Comparison of ENCODE assay signal across 8 cellular contexts in the genomic region with DNA sequence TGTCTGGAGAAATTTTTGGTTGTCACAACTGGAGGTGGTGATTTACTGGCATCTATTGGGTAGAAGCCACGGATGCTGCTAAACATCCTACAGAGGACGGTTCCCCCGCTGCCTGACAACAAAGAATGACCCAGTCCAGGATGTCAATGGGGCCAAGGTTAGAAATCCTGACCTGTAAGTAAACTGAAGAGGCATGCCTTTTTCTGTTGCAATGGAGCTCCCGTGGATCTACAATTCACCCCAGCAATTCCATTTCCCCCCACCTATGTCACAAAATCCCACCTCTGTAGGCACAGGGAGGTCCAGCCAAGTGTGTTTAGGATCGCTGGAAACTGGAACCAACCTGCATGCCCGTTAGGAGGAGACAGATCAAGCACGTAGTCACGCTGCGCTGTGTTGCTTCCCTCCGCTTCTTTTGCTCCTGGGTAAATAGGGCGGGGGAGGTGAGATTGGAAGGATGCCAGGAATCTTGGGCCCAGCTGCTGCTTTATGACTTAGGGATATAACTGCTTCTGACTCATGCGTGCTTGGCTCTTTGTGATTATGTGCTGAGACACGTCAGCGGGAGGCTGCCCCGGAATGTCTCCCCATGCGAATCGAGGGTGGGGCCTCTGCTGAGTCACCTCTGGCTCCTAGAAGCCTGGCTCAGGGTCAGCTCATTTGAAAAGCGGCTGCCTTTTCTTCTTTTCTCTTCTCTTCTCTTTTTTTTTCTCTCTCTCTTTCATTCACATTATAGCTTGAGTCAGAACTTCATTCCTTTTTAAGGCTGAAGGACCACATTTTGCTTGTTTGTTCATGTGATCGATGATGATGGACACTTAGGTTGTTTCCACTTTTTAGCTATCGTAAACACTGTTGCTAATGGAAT. TPM values are rescaled to one million over a fixed set of nuclear protein-coding genes. Genes with fewer than 3 reads are reported as not detected.
DNase-seq lines count a peak whose midpoint lies in the region; ATAC-seq and TF ChIP-seq lines count a peak whose summit lies in the region.

No MANE protein-coding gene starts in this region.

- no peaks in the 10 kb centered on the region for H3F3A ChIP-seq in OCI-LY1 (ENCODE audit: insufficient read depth, low read length)

- no peaks in the 10 kb centered on the region for H3K27me3 ChIP-seq in CD8-positive, alpha-beta T cell (ENCODE audit: insufficient read depth, low read length)
- H3K27me3 ChIP-seq in HUES48 (ENCODE audit: control insufficient read depth, insufficient read depth, low read length) (no peaks in the 10 kb centered on the region), OCI-LY1 (ENCODE audit: insufficient read depth, low read length) (no peaks in the 10 kb centered on the region)

- peaks cover 5% of the 10 kb centered on the region for H3K27me3 Mint-ChIP-seq in CD8-positive, alpha-beta T cell (ENCODE audit: low read depth)

- H3K27ac Mint-ChIP-seq in CD8-positive, alpha-beta T cell, result no peak overlapping the region

- TF ChIP-seq CTCF in CD8-positive, alpha-beta T cell (IDR thresholded peaks at IDR 0.05), result no peak
- TF ChIP-seq CTCF in OCI-LY1 (IDR thresholded peaks at IDR 0.05; ENCODE audit: low read length), result no peak
- TF ChIP-seq CTCF in mucosa of descending colon (IDR thresholded peaks at IDR 0.05), result no peak

- peak overlapping the region; percentile 3 for H3K4me3 ChIP-seq in CD8-positive, alpha-beta T cell (ENCODE audit: low read depth, low read length)
- peak overlapping the region; percentile 51 for H3K4me3 ChIP-seq in HUES48 (ENCODE audit: low read depth, low read length)
- peak overlapping the region; percentile 41 for H3K4me3 ChIP-seq in OCI-LY1 (ENCODE audit: low read depth, low read length, poor library complexity, severe bottlenecking)
- no peak overlapping the region for H3K4me3 ChIP-seq in mucosa of descending colon

- POLR2A ChIA-PET in CD8-positive, alpha-beta T cell (lab: Charles Lee), result no interaction called here

- H3K9ac ChIP-seq in HUES48 (ENCODE audit: low read depth, low read length) (peak overlapping the region; percentile 80), OCI-LY1 (ENCODE audit: low read length) (peak overlapping the region; percentile 24; the same call in 1 of the 2 replicates)

- H3K4me3 Mint-ChIP-seq in CD8-positive, alpha-beta T cell, result peak overlapping the region; percentile 50

- H3K79me2 ChIP-seq in OCI-LY1 (ENCODE audit: insufficient read depth, low read length), result no peaks in the 10 kb centered on the region

- no peaks in the 10 kb centered on the region for H3K36me3 ChIP-seq in CD8-positive, alpha-beta T cell (ENCODE audit: insufficient read depth, low read length)
- H3K36me3 ChIP-seq in HUES48 (ENCODE audit: control insufficient read depth, insufficient read depth, low read length) (no peaks in the 10 kb centered on the region), OCI-LY1 (ENCODE audit: insufficient read depth, low read length) (no peaks in the 10 kb centered on the region), mucosa of descending colon (ENCODE audit: low read depth) (no peaks in the 10 kb centered on the region)

- peak overlapping the region; percentile 51; the same call in 1 of the 2 replicates for H2AFZ ChIP-seq in OCI-LY1 (ENCODE audit: low read length)

- CTCF ChIA-PET in CD8-positive, alpha-beta T cell (lab: Charles Lee), result interaction anchor here (0.8 to 7.7 kb wide), 6 partner anchors 9 to 95 kb away, joined by 3 to 291 read pairs (median 20); partner anchors contain the start of gene PEDS1

- peaks cover 8% of the 10 kb centered on the region for H3K4me1 ChIP-seq in CD8-positive, alpha-beta T cell (ENCODE audit: insufficient read depth, low read length)
- H3K4me1 ChIP-seq in HUES48 (ENCODE audit: control insufficient read depth, insufficient read depth, low read length), result peaks cover 12% of the 10 kb centered on the region
- H3K4me1 ChIP-seq in OCI-LY1 (ENCODE audit: insufficient read depth, low read length, severe bottlenecking), result peaks cover 9% of the 10 kb centered on the region
- H3K4me1 ChIP-seq in mucosa of descending colon (ENCODE audit: low read depth), result peaks cover 9% of the 10 kb centered on the region

- peak; percentile 90 for ATAC-seq in CD8-positive, alpha-beta T cell
- peak; percentile 97 for ATAC-seq in GM21360 (IDR thresholded peaks at IDR 0.05; ENCODE audit: unreplicated experiment)
- ATAC-seq in mucosa of descending colon, result peak; percentile 99

- no peaks in the 10 kb centered on the region for H3K9me2 ChIP-seq in OCI-LY1 (ENCODE audit: low read depth, low read length)

- DNase-seq in CD8-positive, alpha-beta T cell, result peak; percentile 22 to 80 (median 69)
- peak; percentile 65 for DNase-seq in activated T-cell treated with anti-CD3 and anti-CD28 coated beads for 1 hour (ENCODE audit: low read depth)
- peak; percentile 99 for DNase-seq in epithelial cell of prostate (ENCODE audit: low read depth, low spot score)
- DNase-seq in mucosa of descending colon, result peak; percentile 93 to 98 (median 97)
- peak; percentile 63 to 82 for DNase-seq in stimulated activated CD8-positive, alpha-beta memory T cell treated with anti-CD3 and anti-CD28 coated beads, Interleukin-2, amount 100 ng/mL, for 48 hours (ENCODE audit: low read depth in 2 of 2)

- peak overlapping the region; percentile 64 for H3K4me2 ChIP-seq in OCI-LY1 (ENCODE audit: low read length)

- no peaks in the 10 kb centered on the region for H3K9me3 ChIP-seq in CD8-positive, alpha-beta T cell (ENCODE audit: low read length)
- H3K9me3 ChIP-seq in HUES48 (ENCODE audit: control insufficient read depth, insufficient read depth, low read length) (no peaks in the 10 kb centered on the region), OCI-LY1 (ENCODE audit: low read length) (no peaks in the 10 kb centered on the region), mucosa of descending colon (no peaks in the 10 kb centered on the region)

- no peak overlapping the region for H3K27ac ChIP-seq in CD8-positive, alpha-beta T cell (ENCODE audit: low read depth, low read length)
- H3K27ac ChIP-seq in HUES48 (ENCODE audit: low read depth, low read length) (peak overlapping the region; percentile 97), OCI-LY1 (ENCODE audit: low read depth, low read length, poor library complexity, severe bottlenecking) (no peak overlapping the region), epithelial cell of prostate (peak overlapping the region; percentile 70)

- no peaks in the 10 kb centered on the region for H4K20me1 ChIP-seq in OCI-LY1 (ENCODE audit: insufficient read depth, low read length)

- no peaks in the 10 kb centered on the region for H3K36me3 Mint-ChIP-seq in CD8-positive, alpha-beta T cell

- intact Hi-C loops in CD8-positive, alpha-beta T cell (cut with DNase I, micrococcal nuclease), result loop anchor here in 1 of 2 experiments (2.0 kb wide), 1 partner anchor 19 kb away; no protein-coding TSS in a partner anchor
- intact Hi-C loops in mucosa of descending colon (cut with DNase I, micrococcal nuclease), result loop anchor here (2.0 to 5.0 kb wide), 2 partner anchors 44 to 45 kb away; no protein-coding TSS in a partner anchor

- H3K4me1 Mint-ChIP-seq in CD8-positive, alpha-beta T cell (ENCODE audit: low read depth), result peaks cover 11% of the 10 kb centered on the region

- no peaks in the 10 kb centered on the region for H3K9me3 Mint-ChIP-seq in CD8-positive, alpha-beta T cell

RNA-seq across cellular contexts. Expression of gene PEDS1, which starts 12.4 kb away (rescaled TPM):
- 10 to 100 TPM; 19.0 to 20.8 TPM for total RNA-seq in CD8-positive, alpha-beta T cell
- total RNA-seq in mucosa of descending colon, result 10 to 100 TPM; 21.2 to 34.3 (median 23.3) TPM

RNA-seq across cellular contexts. Expression of gene CEBPB, which starts 24.7 kb away (rescaled TPM):
- total RNA-seq in CD8-positive, alpha-beta T cell, result 10 to 100 TPM; 37.2 to 37.6 TPM
- total RNA-seq in mucosa of descending colon, result 10 to 100 TPM; 20.2 to 86.7 (median 41.3) TPM

RNA-seq across cellular contexts. Expression of gene UBE2V1, which starts 53.0 kb away (rescaled TPM):
- 100 to 1,000 TPM; 108 to 112 TPM for total RNA-seq in CD8-positive, alpha-beta T cell
- total RNA-seq in mucosa of descending colon, result 10 to 100 TPM; 90.1 to 94.4 (median 94.1) TPM

Comparison
In these comparisons a context has a peak if more than half of its experiments do, and no peak if none do; other contexts are left out.
1. H3K27ac ChIP-seq: peak in HUES48 (single experiment) and epithelial cell of prostate (single experiment); none in CD8-positive, alpha-beta T cell (single experiment) and OCI-LY1 (single experiment).
2. Peak in every context shown above with its lines, with median percentiles within 50 percentile points of each other: ATAC-seq and DNase-seq.